In the genomic region with DNA sequence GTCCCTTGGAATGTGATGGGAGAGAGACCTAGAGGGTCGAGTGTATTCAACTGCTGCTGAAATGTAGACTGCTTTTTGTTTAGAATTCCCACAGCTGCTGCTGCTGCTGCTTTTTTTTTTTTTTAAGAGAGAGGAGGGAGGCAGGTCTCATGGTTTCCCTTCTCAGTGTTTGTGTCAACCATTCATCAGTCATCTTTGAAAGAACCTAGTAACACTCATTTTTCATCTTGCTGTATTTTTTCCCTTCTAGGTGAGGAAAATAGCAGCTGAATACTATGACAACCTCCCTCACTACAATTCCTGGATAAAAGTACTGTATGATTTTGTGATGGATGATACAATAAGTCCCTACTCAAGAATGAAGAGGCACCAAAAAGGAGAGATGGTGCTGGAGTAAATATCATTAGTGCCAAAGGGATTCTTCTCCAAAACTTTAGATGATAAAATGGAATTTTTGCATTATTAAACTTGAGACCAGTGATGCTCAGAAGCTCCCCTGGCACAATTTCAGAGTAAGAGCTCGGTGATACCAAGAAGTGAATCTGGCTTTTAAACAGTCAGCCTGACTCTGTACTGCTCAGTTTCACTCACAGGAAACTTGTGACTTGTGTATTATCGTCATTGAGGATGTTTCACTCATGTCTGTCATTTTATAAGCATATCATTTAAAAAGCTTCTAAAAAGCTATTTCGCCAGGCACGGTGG, we compare ENCODE assay signal across 19 cellular contexts. TPM values are rescaled to one million over a fixed set of nuclear protein-coding genes. Genes with fewer than 3 reads are reported as not detected.
A peak's percentile ranks its signal among the peaks of the same experiment; 100 is the strongest.
DNase-seq lines count a peak whose midpoint lies in the region; ATAC-seq and TF ChIP-seq lines count a peak whose summit lies in the region.
"Had no signal": no experiment of that assay in that cellular context is flagged by ENCODE, and none has a peak within 500 bp of the region (broad histone marks: within the 10 kb centered on the region; RNA-seq: fewer than 3 reads in every experiment).

No MANE protein-coding gene starts in this region.

- H3K36me3 Mint-ChIP-seq in activated CD4-positive, alpha-beta T cell treated with anti-CD3 and anti-CD28 coated beads, Interleukin-2, amount 10 ng/mL, durations not matched to agents 24 days and 14 days (ENCODE audit: low read depth), result peaks cover 44% of the 10 kb centered on the region
- H3K36me3 Mint-ChIP-seq in T-helper 17 cell (ENCODE audit: low read depth) (no peaks in the 10 kb centered on the region), nephron progenitor cell (ENCODE audit: low read depth) (peaks cover 61% of the 10 kb centered on the region)

- intact Hi-C loops in activated CD4-positive, alpha-beta T cell treated with anti-CD3 and anti-CD28 coated beads, Interleukin-2, amount 10 ng/mL, durations not matched to agents 24 days and 14 days (cut with micrococcal nuclease), result no loop called here

- H3K4me1 Mint-ChIP-seq in activated CD4-positive, alpha-beta T cell treated with anti-CD3 and anti-CD28 coated beads, Interleukin-2, amount 10 ng/mL, durations not matched to agents 24 days and 14 days, result peaks cover 23% of the 10 kb centered on the region
- H3K4me1 Mint-ChIP-seq in T-helper 17 cell (peaks cover 16% of the 10 kb centered on the region), nephron progenitor cell (peaks cover 5% of the 10 kb centered on the region)

- no peak for DNase-seq in activated CD4-positive, alpha-beta T cell treated with anti-CD3 and anti-CD28 coated beads, Interleukin-2, amount 10 ng/mL, durations not matched to agents 24 days and 14 days
- no peak for DNase-seq in activated CD4-positive, alpha-beta T cell treated with anti-CD3 and anti-CD28 coated beads for 1 hour
- no peak for DNase-seq in T-helper 17 cell
- no peak for DNase-seq in nephron progenitor cell
- no peak for DNase-seq in HuH-7 (ENCODE audit: low spot score)
- no peak for DNase-seq in NK-92 (lab: John Stamatoyannopoulos, UW; ENCODE audit: unreplicated experiment)
- DNase-seq: activated CD4-positive, alpha-beta T cell treated with anti-CD3 and anti-CD28 coated beads, Interleukin-2, amount 50 U/mL, for 48 hours; CD4-positive, alpha-beta T cell; midbrain; NCI-H226; occipital lobe; SIG-M5; stimulated activated CD4-positive, alpha-beta T cell treated with anti-CD3 and anti-CD28 coated beads, Interleukin-2, amount 100 ng/mL, for 48 hours; T-helper 9 cell; transverse colon had no signal

- no peaks in the 10 kb centered on the region for H3K9me3 Mint-ChIP-seq in activated CD4-positive, alpha-beta T cell treated with anti-CD3 and anti-CD28 coated beads, Interleukin-2, amount 10 ng/mL, durations not matched to agents 24 days and 14 days
- H3K9me3 Mint-ChIP-seq in nephron progenitor cell, result peaks cover 8% of the 10 kb centered on the region
- H3K9me3 Mint-ChIP-seq: activated naive CD4-positive, alpha-beta T cell treated with anti-CD3 and anti-CD28 coated beads, Interleukin-2, amount 50 U/mL, for 24 hours; CD4-positive, alpha-beta T cell had no signal

- no peak for TF ChIP-seq CTCF in nephron progenitor cell (IDR thresholded peaks at IDR 0.05)

- H3K27ac Mint-ChIP-seq in activated CD4-positive, alpha-beta T cell treated with anti-CD3 and anti-CD28 coated beads, Interleukin-2, amount 10 ng/mL, durations not matched to agents 24 days and 14 days, result peak overlapping the region; percentile 87
- peak overlapping the region; percentile 56 for H3K27ac Mint-ChIP-seq in T-helper 17 cell
- H3K27ac Mint-ChIP-seq in nephron progenitor cell, result peak overlapping the region; percentile 29
- H3K27ac Mint-ChIP-seq: activated naive CD4-positive, alpha-beta T cell treated with anti-CD3 and anti-CD28 coated beads, Interleukin-2, amount 50 U/mL, for 24 hours; CD4-positive, alpha-beta T cell had no signal

- no peaks in the 10 kb centered on the region for H3K9me3 ChIP-seq in T-helper 17 cell (ENCODE audit: control insufficient read depth, low read length, poor library complexity, severe bottlenecking)
- H3K9me3 ChIP-seq: transverse colon had no signal

- H3K27me3 Mint-ChIP-seq in activated CD4-positive, alpha-beta T cell treated with anti-CD3 and anti-CD28 coated beads, Interleukin-2, amount 10 ng/mL, durations not matched to agents 24 days and 14 days, result no peaks in the 10 kb centered on the region
- no peaks in the 10 kb centered on the region for H3K27me3 Mint-ChIP-seq in T-helper 17 cell
- H3K27me3 Mint-ChIP-seq in nephron progenitor cell (ENCODE audit: low read depth, poor library complexity), result no peaks in the 10 kb centered on the region
- H3K27me3 Mint-ChIP-seq: activated naive CD4-positive, alpha-beta T cell treated with anti-CD3 and anti-CD28 coated beads, Interleukin-2, amount 50 U/mL, for 24 hours; CD4-positive, alpha-beta T cell had no signal

- ATAC-seq in GM18867 (IDR thresholded peaks at IDR 0.05; ENCODE audit: unreplicated experiment) (peak; percentile 35), T-helper 17 cell (peak; percentile 50), HG02678 (IDR thresholded peaks at IDR 0.05; ENCODE audit: unreplicated experiment) (no peak)
- ATAC-seq: A549 had no signal

- H3K4me3 Mint-ChIP-seq in activated CD4-positive, alpha-beta T cell treated with anti-CD3 and anti-CD28 coated beads, Interleukin-2, amount 10 ng/mL, durations not matched to agents 24 days and 14 days, result peak overlapping the region; percentile 36
- no peak overlapping the region for H3K4me3 Mint-ChIP-seq in T-helper 17 cell
- H3K4me3 Mint-ChIP-seq in nephron progenitor cell, result no peak overlapping the region
- H3K4me3 Mint-ChIP-seq: activated naive CD4-positive, alpha-beta T cell treated with anti-CD3 and anti-CD28 coated beads, Interleukin-2, amount 50 U/mL, for 24 hours; CD4-positive, alpha-beta T cell had no signal

RNA-seq across cellular contexts. Expression of a gene that starts 9.2 kb away (rescaled TPM):
- 51.8 and 56.3 TPM in 2 replicates for total RNA-seq in activated CD4-positive, alpha-beta T cell treated with anti-CD3 and anti-CD28 coated beads, Interleukin-2, amount 10 ng/mL, durations not matched to agents 24 days and 14 days
- total RNA-seq in T-helper 17 cell, result 10 to 100 TPM; 50.7 to 53.8 TPM

Comparison
In these comparisons a context has a peak if more than half of its experiments do, and no peak if none do; other contexts are left out.
1. H3K27ac Mint-ChIP-seq: peak in every context shown above with its lines; median percentile 87 in activated CD4-positive, alpha-beta T cell treated with anti-CD3 and anti-CD28 coated beads, Interleukin-2, amount 10 ng/mL, durations not matched to agents 24 days and 14 days; 56 in T-helper 17 cell; 29 in nephron progenitor cell.